Comparison of ENCODE assay signal across 20 cellular contexts in the genomic region with DNA sequence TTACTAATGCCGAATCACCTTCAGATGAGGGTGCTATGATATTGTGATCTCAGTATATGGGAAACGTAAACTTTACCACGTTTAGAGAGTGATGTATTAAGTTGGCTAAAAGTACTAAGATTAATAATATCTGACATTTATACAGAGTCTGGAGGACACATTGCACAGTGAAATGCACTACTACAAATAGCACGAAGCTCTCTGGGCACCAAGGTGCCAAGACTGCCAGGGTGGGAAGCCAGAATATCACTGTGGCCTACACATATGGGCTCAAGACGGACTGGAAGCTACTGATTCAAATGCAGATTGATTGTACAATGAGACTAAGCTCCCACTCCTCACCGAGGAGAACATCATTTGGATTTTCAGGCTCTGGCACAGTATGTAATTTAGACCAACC.
A peak's percentile ranks its signal among the peaks of the same experiment; 100 is the strongest.
DNase-seq lines count a peak whose midpoint lies in the region; ATAC-seq, FAIRE-seq and TF ChIP-seq lines count a peak whose summit lies in the region.
"Had no signal": no experiment of that assay in that cellular context is flagged by ENCODE, and none has a peak within 500 bp of the region (broad histone marks: within the 10 kb centered on the region; RNA-seq: fewer than 3 reads in every experiment).

No MANE protein-coding gene starts in this region.

- no peaks in the 10 kb centered on the region for H3K36me3 ChIP-seq in heart left ventricle
- H3K36me3 ChIP-seq: BLaER1 treated with 17β-estradiol and CSF1 and Interleukin-3, amounts not matched to agents 10 nM and 100 nM had no signal

- no peaks in the 10 kb centered on the region for H3K27me3 Mint-ChIP-seq in central memory CD8-positive, alpha-beta T cell
- H3K27me3 Mint-ChIP-seq: B cell; CD4-positive, alpha-beta T cell had no signal

- H3K9me3 Mint-ChIP-seq in central memory CD8-positive, alpha-beta T cell, result no peaks in the 10 kb centered on the region
- H3K9me3 Mint-ChIP-seq: CD8-positive, alpha-beta T cell had no signal

- H3K4me1 ChIP-seq in heart left ventricle (peaks cover 0 to 18% (median 0%) of the 10 kb centered on the region in 12 donors), A549 (no peaks in the 10 kb centered on the region)
- H3K4me1 ChIP-seq: Caco-2 had no signal

- 71 to 78% (median 76%) methylated on average over 6 of the region's 6 CpGs for WGBS in heart left ventricle, 4 donors
- WGBS in A549 (ENCODE audit: missing lambda C conversion rate), result 76% methylated on average over 6 of the region's 6 CpGs

- no peak for TF ChIP-seq RAD21 in A549 (conservative IDR thresholded peaks at IDR 0.05 in 1 of 2, IDR thresholded peaks at IDR 0.05 in 1 of 2)

- H3K27ac ChIP-seq in heart left ventricle (no peak overlapping the region), A549 (no peak overlapping the region)
- H3K27ac ChIP-seq: BLaER1 treated with 17β-estradiol and CSF1 and Interleukin-3, amounts not matched to agents 10 nM and 100 nM; C4-2B had no signal

- FAIRE-seq in A549 (lab: Jason Lieb, UNC) (peak; percentile 65), H54 (lab: Jason Lieb, UNC) (no peak)
- FAIRE-seq: A204.1, D721Med, G401.6, GM12891 had no signal

- H3K4me3 ChIP-seq in heart left ventricle (no peak overlapping the region), A549 (no peak overlapping the region)
- H3K4me3 ChIP-seq: BLaER1 treated with 17β-estradiol and CSF1 and Interleukin-3, amounts not matched to agents 10 nM and 100 nM had no signal

- no peak overlapping the region for H3K4me3 Mint-ChIP-seq in central memory CD8-positive, alpha-beta T cell
- H3K4me3 Mint-ChIP-seq: B cell; CD4-positive, alpha-beta T cell; CD8-positive, alpha-beta T cell had no signal

- CTCF ChIA-PET in A549 (lab: Yijun Ruan, JAX), result no interaction called here

- DNase-seq in heart left ventricle (no peak), cardiac septum (ENCODE audit: low spot score) (no peak), A549 (ENCODE audit: low read depth in 1 of 2, low spot score in 1 of 2) (no peak), H54 (ENCODE audit: insufficient read length, low spot score) (no peak)
- no peak for DNase-seq in central memory CD8-positive, alpha-beta T cell (ENCODE audit: low spot score in 2 of 2)
- DNase-seq: 8988T; AML-193; Caco-2; Calu3; CD4-positive, alpha-beta T cell; CD8-positive, alpha-beta T cell; DMS79 treated with DMSO at 0.1 percent for 48 hours; GF-D8 had no signal

- peaks cover 2% of the 10 kb centered on the region for H3K36me3 Mint-ChIP-seq in central memory CD8-positive, alpha-beta T cell (ENCODE audit: insufficient read depth)
- H3K36me3 Mint-ChIP-seq: CD8-positive, alpha-beta T cell had no signal

- peaks cover 0 to 4% (median 0%) of the 10 kb centered on the region in 12 donors for H3K9me3 ChIP-seq in heart left ventricle
- no peaks in the 10 kb centered on the region; the same call in 2 of the 3 replicates for H3K9me3 ChIP-seq in A549

- peak in 3 of 4 donors; percentile 64 to 75 (median 70) for ATAC-seq in heart left ventricle
- ATAC-seq in A549, result no peak
- ATAC-seq in central memory CD8-positive, alpha-beta T cell (replicated peaks; ENCODE audit: extremely low read depth, poor library complexity, severe bottlenecking), result no peak
- ATAC-seq: CD8-positive, alpha-beta T cell had no signal

- intact Hi-C loops in heart left ventricle (cut with DNase I), result no loop called here
- intact Hi-C loops in cardiac septum (cut with DNase I), result no loop called here

- H3K27me3 ChIP-seq in heart left ventricle, result no peaks in the 10 kb centered on the region
- H3K27me3 ChIP-seq: BLaER1 treated with 17β-estradiol and CSF1 and Interleukin-3, amounts not matched to agents 10 nM and 100 nM had no signal

- peak overlapping the region; percentile 50 for H3K27ac Mint-ChIP-seq in central memory CD8-positive, alpha-beta T cell (ENCODE audit: low read depth)
- H3K27ac Mint-ChIP-seq: B cell; CD4-positive, alpha-beta T cell; CD8-positive, alpha-beta T cell had no signal

- TF ChIP-seq CTCF in heart left ventricle (IDR thresholded peaks at IDR 0.05) (no peak), A549 (IDR thresholded peaks at IDR 0.05) (no peak)

- no peak for TF ChIP-seq POLR2A in heart left ventricle (IDR thresholded peaks at IDR 0.05)
- no peak for TF ChIP-seq POLR2A in A549 (IDR thresholded peaks at IDR 0.05; ENCODE audit: low read length)
- TF ChIP-seq POLR2A in H54 (IDR thresholded peaks at IDR 0.05; ENCODE audit: low read depth, low read length), result no peak

- no peak for TF ChIP-seq EP300 in A549 (IDR thresholded peaks at IDR 0.05)

- POLR2A ChIA-PET in A549 (lab: Yijun Ruan, JAX), result no interaction called here

- H3K4me1 Mint-ChIP-seq in central memory CD8-positive, alpha-beta T cell, result peaks cover 25% of the 10 kb centered on the region

- no peak overlapping the region for H3K4me2 ChIP-seq in A549
- H3K4me2 ChIP-seq: BLaER1 treated with 17β-estradiol and CSF1 and Interleukin-3, amounts not matched to agents 10 nM and 100 nM had no signal

TF ChIP-seq in A549, 52 proteins besides CTCF, POLR2A, EP300 and RAD21:
- TF ChIP-seq, protein P1, sequence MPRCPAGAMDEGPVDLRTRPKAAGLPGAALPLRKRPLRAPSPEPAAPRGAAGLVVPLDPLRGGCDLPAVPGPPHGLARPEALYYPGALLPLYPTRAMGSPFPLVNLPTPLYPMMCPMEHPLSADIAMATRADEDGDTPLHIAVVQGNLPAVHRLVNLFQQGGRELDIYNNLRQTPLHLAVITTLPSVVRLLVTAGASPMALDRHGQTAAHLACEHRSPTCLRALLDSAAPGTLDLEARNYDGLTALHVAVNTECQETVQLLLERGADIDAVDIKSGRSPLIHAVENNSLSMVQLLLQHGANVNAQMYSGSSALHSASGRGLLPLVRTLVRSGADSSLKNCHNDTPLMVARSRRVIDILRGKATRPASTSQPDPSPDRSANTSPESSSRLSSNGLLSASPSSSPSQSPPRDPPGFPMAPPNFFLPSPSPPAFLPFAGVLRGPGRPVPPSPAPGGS (IDR thresholded peaks at IDR 0.05), result no peak
- TF ChIP-seq EHF (CRISPR knock-in tag; IDR thresholded peaks at IDR 0.05) (no peak), POLR2AphosphoS2 (conservative IDR thresholded peaks at IDR 0.05; ENCODE audit: low read length) (no peak), ZC3H11A (IDR thresholded peaks at IDR 0.05) (no peak), ZNF302 (CRISPR knock-in tag; IDR thresholded peaks at IDR 0.05) (no peak), JUNB (IDR thresholded peaks at IDR 0.05) (no peak), HOXB13 (CRISPR knock-in tag; IDR thresholded peaks at IDR 0.05; ENCODE audit: low read depth) (no peak), TFCP2L1 (CRISPR knock-in tag; IDR thresholded peaks at IDR 0.05) (no peak), ESRRA (IDR thresholded peaks at IDR 0.05; ENCODE audit: borderline replicate concordance, low read length) (no peak), CHD4 (IDR thresholded peaks at IDR 0.05; ENCODE audit: borderline replicate concordance) (no peak), CBX2 (IDR thresholded peaks at IDR 0.05; ENCODE audit: borderline replicate concordance, low read depth) (no peak), KDM5A (IDR thresholded peaks at IDR 0.05) (no peak)
- TF ChIP-seq, protein P2, sequence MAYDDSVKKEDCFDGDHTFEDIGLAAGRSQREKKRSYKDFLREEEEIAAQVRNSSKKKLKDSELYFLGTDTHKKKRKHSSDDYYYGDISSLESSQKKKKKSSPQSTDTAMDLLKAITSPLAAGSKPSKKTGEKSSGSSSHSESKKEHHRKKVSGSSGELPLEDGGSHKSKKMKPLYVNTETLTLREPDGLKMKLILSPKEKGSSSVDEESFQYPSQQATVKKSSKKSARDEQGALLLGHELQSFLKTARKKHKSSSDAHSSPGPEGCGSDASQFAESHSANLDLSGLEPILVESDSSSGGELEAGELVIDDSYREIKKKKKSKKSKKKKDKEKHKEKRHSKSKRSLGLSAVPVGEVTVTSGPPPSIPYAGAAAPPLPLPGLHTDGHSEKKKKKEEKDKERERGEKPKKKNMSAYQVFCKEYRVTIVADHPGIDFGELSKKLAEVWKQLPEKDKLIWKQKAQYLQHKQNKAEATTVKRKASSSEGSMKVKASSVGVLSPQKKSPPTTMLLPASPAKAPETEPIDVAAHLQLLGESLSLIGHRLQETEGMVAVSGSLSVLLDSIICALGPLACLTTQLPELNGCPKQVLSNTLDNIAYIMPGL (CRISPR knock-in tag; IDR thresholded peaks at IDR 0.05; ENCODE audit: borderline replicate concordance), result no peak
- TF ChIP-seq, protein P3, sequence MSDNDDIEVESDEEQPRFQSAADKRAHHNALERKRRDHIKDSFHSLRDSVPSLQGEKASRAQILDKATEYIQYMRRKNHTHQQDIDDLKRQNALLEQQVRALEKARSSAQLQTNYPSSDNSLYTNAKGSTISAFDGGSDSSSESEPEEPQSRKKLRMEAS (IDR thresholded peaks at IDR 0.05), result no peak

Comparison
In these comparisons a context has a peak if more than half of its experiments do, and no peak if none do; other contexts are left out.
1. ATAC-seq: peak in heart left ventricle (3 of 4); none in A549 (0 of 2) and central memory CD8-positive, alpha-beta T cell (single experiment).